In genomic region chr17:20226814-20227482, GRCh38 we compare ENCODE assay signal across 8 cellular contexts.
DNase-seq lines count a peak whose midpoint lies in the region; ATAC-seq and TF ChIP-seq lines count a peak whose summit lies in the region.

No MANE protein-coding gene starts in this region.

- CTCF ChIA-PET in HEK293 (lab: Yijun Ruan, JAX) = interaction anchor here (0.6 to 5.3 kb wide), 32 partner anchors 9 to 622 kb away, joined by 3 to 56 read pairs (median 5); no protein-coding TSS in a partner anchor

- POLR2A ChIA-PET in HEK293 (lab: Yijun Ruan, JAX) = interaction anchor here (0.5 kb wide), 1 partner anchor 783 kb away, joined by 5 read pairs; no protein-coding TSS in a partner anchor

- ATAC-seq in HG03095 (IDR thresholded peaks at IDR 0.05; ENCODE audit: unreplicated experiment) = no peak

- DNase-seq in COLO829 (ENCODE audit: low spot score) = peak; percentile 65
- DNase-seq in NCI-H345 treated with DMSO at 0.1 percent for 48 hours (lab: John Stamatoyannopoulos, UW; ENCODE audit: unreplicated experiment) = peak; percentile 12
- peak; percentile 75 for DNase-seq in activated CD4-positive, CD25-positive, alpha-beta regulatory T cell treated with anti-CD3 and anti-CD28 coated beads, Interleukin-2, amount 50 U/mL, for 72 hours
- DNase-seq in central memory CD4-positive, alpha-beta T cell = peak; percentile 60
- peak; percentile 62 for DNase-seq in kidney glomerular epithelial cell (lab: John Stamatoyannopoulos, UW)
- DNase-seq in stimulated activated CD4-positive, alpha-beta T cell treated with anti-CD3 and anti-CD28 coated beads, Interleukin-1b, Interleukin-23, amount 100 ng/mL, for 48 hours = peak; percentile 80

- TF ChIP-seq CTCF in HEK293 (tag by site-specific recombination; IDR thresholded peaks at IDR 0.05) = peak; percentile 82

- peaks cover 3 to 32% of the 10 kb centered on the region in 2 experiments; a peak in 2 of 3 replicates for H3K36me3 ChIP-seq in HEK293 (ENCODE audit: control insufficient read depth in 2 of 2, insufficient read depth in 1 of 2, low read length in 2 of 2)

- peaks cover 4% of the 10 kb centered on the region; the same call in 1 of the 2 replicates for H3K4me1 ChIP-seq in HEK293 (ENCODE audit: control insufficient read depth, insufficient read depth, low read length)

- no peak overlapping the region for H3K27ac ChIP-seq in HEK293 (ENCODE audit: extremely low read depth, low read depth, low read length)

- no peaks in the 10 kb centered on the region for H3K9me3 ChIP-seq in HEK293 (ENCODE audit: control insufficient read depth, insufficient read depth, low read depth, low read length)

- H3K4me3 ChIP-seq in HEK293 (ENCODE audit: low read depth, low read length) = no peak overlapping the region

TF ChIP-seq in HEK293, 187 proteins besides CTCF, POLR2A, EP300 and RAD21:
- TF ChIP-seq PATZ1 (tag by site-specific recombination; IDR thresholded peaks at IDR 0.05) (peak; percentile 47; the same call in 1 of the 2 replicates), HOXA7 (CRISPR knock-in tag; IDR thresholded peaks at IDR 0.05; ENCODE audit: borderline replicate concordance) (no peak), ZFHX2 (tag by site-specific recombination; conservative IDR thresholded peaks at IDR 0.05) (0 out of 2 replicates have a peak, but pooled peaks have one; percentile 26), ZNF138 (tag by site-specific recombination; IDR thresholded peaks at IDR 0.05; ENCODE audit: borderline replicate concordance) (no peak), GLIS2 (tag by site-specific recombination; IDR thresholded peaks at IDR 0.05) (peak; percentile 78), ZNF341 (tag by site-specific recombination; IDR thresholded peaks at IDR 0.05; ENCODE audit: low read depth) (peak; percentile 40), ZSCAN30 (tag by site-specific recombination; IDR thresholded peaks at IDR 0.05) (peak; percentile 65; the same call in 1 of the 2 replicates), IKZF3 (tag by site-specific recombination; IDR thresholded peaks at IDR 0.05) (peak; percentile 91), ZNF660 (tag by site-specific recombination; IDR thresholded peaks at IDR 0.05) (peak; percentile 98), SETDB1 (IDR thresholded peaks at IDR 0.05; ENCODE audit: insufficient read length, low read length) (no peak), ZNF654 (tag by site-specific recombination; IDR thresholded peaks at IDR 0.05; ENCODE audit: low read depth) (peak; percentile 91), ZBTB48 (tag by site-specific recombination; IDR thresholded peaks at IDR 0.05) (peak; percentile 56), ZNF23 (tag by site-specific recombination; IDR thresholded peaks at IDR 0.05; ENCODE audit: borderline replicate concordance) (no peak), ZIC2 (tag by site-specific recombination; IDR thresholded peaks at IDR 0.05) (peak; percentile 81), ZNF2 (tag by site-specific recombination; IDR thresholded peaks at IDR 0.05) (peak; percentile 65; the same call in 1 of the 2 replicates), GLIS1 (tag by site-specific recombination; IDR thresholded peaks at IDR 0.05) (peak; percentile 95), PBX3 (CRISPR knock-in tag; IDR thresholded peaks at IDR 0.05) (no peak), ZSCAN4 (tag by site-specific recombination; IDR thresholded peaks at IDR 0.05) (no peak)

Comparison
In these comparisons a context has a peak if more than half of its experiments do, and no peak if none do; other contexts are left out.
1. DNase-seq: peak in every context shown above with its lines; median percentile 80 in stimulated activated CD4-positive, alpha-beta T cell treated with anti-CD3 and anti-CD28 coated beads, Interleukin-1b, Interleukin-23, amount 100 ng/mL, for 48 hours; 75 in activated CD4-positive, CD25-positive, alpha-beta regulatory T cell treated with anti-CD3 and anti-CD28 coated beads, Interleukin-2, amount 50 U/mL, for 72 hours; 65 in COLO829; 62 in kidney glomerular epithelial cell; 60 in central memory CD4-positive, alpha-beta T cell; 12 in NCI-H345 treated with DMSO at 0.1 percent for 48 hours.